In genomic region chr3:36309092-36309491, GRCh38 we compare ENCODE assay signal across 34 cellular contexts.
"Had no signal": no experiment of that assay in that cellular context is flagged by ENCODE, and none has a peak within 500 bp of the region (broad histone marks: within the 10 kb centered on the region; RNA-seq: fewer than 3 reads in every experiment).

No MANE protein-coding gene starts in this region.

- H3K9me3 ChIP-seq: MG63 had no signal

- DNase-seq: Karpas-422, Kasumi-1, MG63, MM.1S, MV-4-11, NCI-H1048, NCI-H1092, NCI-H1092 treated with DMSO at 0.1 percent for 48 hours, NCI-H1105, NCI-H1105 treated with DMSO at 0.1 percent for 48 hours, NCI-H1417, NCI-H1417 treated with DMSO at 0.1 percent for 48 hours, NCI-H1436, NCI-H1436 treated with DMSO at 0.1 percent for 48 hours, NCI-H146, NCI-H1694, NCI-H1694 treated with DMSO at 0.1 percent for 48 hours, NCI-H187, NCI-H187 treated with DMSO at 0.1 percent for 48 hours, NCI-H1930, NCI-H2029, NCI-H2029 treated with DMSO at 0.1 percent for 48 hours, NCI-H2081, NCI-H2081 treated with DMSO at 0.1 percent for 48 hours, NCI-H2107, NCI-H2171, NCI-H2171 treated with DMSO at 0.1 percent for 48 hours, NCI-H2227 treated with DMSO at 0.1 percent for 48 hours, NCI-H226, NCI-H345, NCI-H446, NCI-H446 treated with DMSO at 0.1 percent for 48 hours, NCI-H510A had no signal

- H3K9ac ChIP-seq: KMS-11 had no signal

- H3K4me3 ChIP-seq: MG63 had no signal

- H3K36me3 ChIP-seq: MG63 had no signal

- H3K27ac ChIP-seq: KMS-11 had no signal

- H3K27me3 ChIP-seq: MG63 had no signal

- H3K4me2 ChIP-seq: KMS-11 had no signal
